ENCODE assay signal across 8 cellular contexts in genomic region chr10:43453266-43453831, GRCh38. TPM values are rescaled to one million over a fixed set of nuclear protein-coding genes. Genes with fewer than 3 reads are reported as not detected.
DNase-seq lines count a peak whose midpoint lies in the region; ATAC-seq and TF ChIP-seq lines count a peak whose summit lies in the region.

No MANE protein-coding gene starts in this region.

- H3F3A ChIP-seq in MM.1S (ENCODE audit: insufficient read depth, low read length) = peaks cover 40% of the 10 kb centered on the region

- H2AFZ ChIP-seq in MM.1S (ENCODE audit: low read length) = no peak overlapping the region

- no peaks in the 10 kb centered on the region for H4K20me1 ChIP-seq in MM.1S (ENCODE audit: insufficient read depth, low read length)

- intact Hi-C loops in Caco-2 (cut with micrococcal nuclease; ENCODE audit: unreplicated experiment) = no loop called here

- 80 to 82% methylated on average over 4 of the region's 4 CpGs for WGBS in upper lobe of left lung, 2 donors

- CTCF ChIA-PET in Caco-2 (lab: Charles Lee) = no interaction called here

- TF ChIP-seq EP300 in upper lobe of left lung (IDR thresholded peaks at IDR 0.05) = no peak

- H3K4me3 ChIP-seq in Caco-2 (ENCODE audit: low read depth, low read length) (no peak overlapping the region), MM.1S (ENCODE audit: low read length) (no peak overlapping the region), upper lobe of left lung (no peak overlapping the region)

- H3K9me3 Mint-ChIP-seq in Caco-2 (ENCODE audit: unreplicated experiment) (no peaks in the 10 kb centered on the region), glutamatergic neuron (ENCODE audit: unreplicated experiment) (peaks cover 8% of the 10 kb centered on the region)

- no peaks in the 10 kb centered on the region for H3K27me3 Mint-ChIP-seq in Caco-2 (ENCODE audit: insufficient read depth, unreplicated experiment)
- peaks cover 12% of the 10 kb centered on the region for H3K27me3 Mint-ChIP-seq in glutamatergic neuron (ENCODE audit: unreplicated experiment)

- no TSS peak for BruUV-seq in Caco-2 (replicated peaks; lab: Mats Ljungman, UMichigan)

- peaks cover 13% of the 10 kb centered on the region for H3K79me2 ChIP-seq in MM.1S (ENCODE audit: low read length)

- peaks cover 17% of the 10 kb centered on the region for H3K4me1 Mint-ChIP-seq in Caco-2 (ENCODE audit: low read depth, unreplicated experiment)
- H3K4me1 Mint-ChIP-seq in glutamatergic neuron (ENCODE audit: low read depth, unreplicated experiment) = peaks cover 5% of the 10 kb centered on the region

- H3K36me3 ChIP-seq in Caco-2 (ENCODE audit: control insufficient read depth, insufficient read depth, low read length) (no peaks in the 10 kb centered on the region), MM.1S (replicated peaks; ENCODE audit: insufficient read depth, low read length) (no peaks in the 10 kb centered on the region), upper lobe of left lung (no peaks in the 10 kb centered on the region)

- H3K9me2 ChIP-seq in MM.1S (replicated peaks; ENCODE audit: insufficient read depth, low read length) = no peaks in the 10 kb centered on the region

- no peak for TF ChIP-seq POLR2A in upper lobe of left lung (IDR thresholded peaks at IDR 0.05)

- H3K4me3 Mint-ChIP-seq in Caco-2 (ENCODE audit: unreplicated experiment) = peak overlapping the region; percentile 56
- H3K4me3 Mint-ChIP-seq in glutamatergic neuron (ENCODE audit: unreplicated experiment) = peak overlapping the region; percentile 39

- ATAC-seq in HG03571 (IDR thresholded peaks at IDR 0.05; ENCODE audit: unreplicated experiment) (no peak), upper lobe of left lung (ENCODE audit: low FRiP score in 2 of 2) (no peak), HG03025 (IDR thresholded peaks at IDR 0.05; ENCODE audit: low FRiP score, unreplicated experiment) (no peak)

- no peak for TF ChIP-seq CTCF in Caco-2 (IDR thresholded peaks at IDR 0.05; ENCODE audit: insufficient read depth in 1 of 2, low read depth in 1 of 2, low read length in 1 of 2, severe bottlenecking in 1 of 2, unreplicated experiment in 1 of 2)
- TF ChIP-seq CTCF in GM20000 (IDR thresholded peaks at IDR 0.05; ENCODE audit: extremely low read depth, missing control alignments) = no peak
- TF ChIP-seq CTCF in MM.1S (IDR thresholded peaks at IDR 0.05; ENCODE audit: low read length) = no peak
- TF ChIP-seq CTCF in glutamatergic neuron (IDR thresholded peaks at IDR 0.05; ENCODE audit: partially characterized antibody, unreplicated experiment) = no peak
- TF ChIP-seq CTCF in upper lobe of left lung (IDR thresholded peaks at IDR 0.05) = no peak

- H3K9me3 ChIP-seq in Caco-2 (no peaks in the 10 kb centered on the region), MM.1S (replicated peaks; ENCODE audit: insufficient read depth, low read length) (no peaks in the 10 kb centered on the region), upper lobe of left lung (no peaks in the 10 kb centered on the region)

- H3K27ac ChIP-seq in MM.1S (ENCODE audit: low read length) = peak overlapping the region; percentile 97
- no peak overlapping the region for H3K27ac ChIP-seq in upper lobe of left lung

- POLR2A ChIA-PET in Caco-2 (lab: Charles Lee) = no interaction called here

- H3K36me3 Mint-ChIP-seq in Caco-2 (ENCODE audit: insufficient read depth, unreplicated experiment) (peaks cover 13% of the 10 kb centered on the region), glutamatergic neuron (ENCODE audit: unreplicated experiment) (no peaks in the 10 kb centered on the region)

- H3K4me2 ChIP-seq in MM.1S (ENCODE audit: low read depth, low read length) = peak overlapping the region; percentile 84

- peak overlapping the region; percentile 67; the same call in 1 of the 2 replicates for H3K9ac ChIP-seq in MM.1S (ENCODE audit: low read length)

- H3K27me3 ChIP-seq in Caco-2 (replicated peaks; ENCODE audit: control insufficient read depth, insufficient read depth, low read length) (no peaks in the 10 kb centered on the region), MM.1S (replicated peaks; ENCODE audit: insufficient read depth, low read length) (no peaks in the 10 kb centered on the region), upper lobe of left lung (no peaks in the 10 kb centered on the region)

- DNase-seq in Caco-2 (no peak), GM20000 (ENCODE audit: low spot score) (peak; percentile 67), MM.1S (no peak), glutamatergic neuron (no peak), foreskin melanocyte (no peak), upper lobe of left lung (no peak)

- H3K4me1 ChIP-seq in Caco-2 (peaks cover 10% of the 10 kb centered on the region), MM.1S (ENCODE audit: low read length) (peaks cover 30% of the 10 kb centered on the region), upper lobe of left lung (peaks cover 17 to 26% (median 19%) of the 10 kb centered on the region in 4 donors)

- H3K27ac Mint-ChIP-seq in Caco-2 (ENCODE audit: unreplicated experiment) (peak overlapping the region; percentile 45), glutamatergic neuron (ENCODE audit: unreplicated experiment) (no peak overlapping the region)

RNA-seq across cellular contexts. Expression of gene ZNF487, which starts 16.4 kb away (rescaled TPM):
- total RNA-seq in Caco-2 (2022) (5.0 and 6.5 TPM in 2 replicates), glutamatergic neuron (ENCODE audit: unreplicated experiment) (2.1 TPM), upper lobe of left lung (10 to 100 TPM in 3 of 6 donors, 1 to 10 TPM in 3; 4.5 to 25.0 (median 11.0) TPM)

RNA-seq across cellular contexts. Expression of gene HNRNPF, which starts 44.4 kb away (rescaled TPM):
- total RNA-seq in Caco-2 (2022) (405 and 423 TPM in 2 replicates), glutamatergic neuron (ENCODE audit: unreplicated experiment) (99.7 TPM), upper lobe of left lung (100 to 1,000 TPM in 5 of 6 donors, 10 to 100 TPM in 1; 80.7 to 225 (median 177) TPM)
